1 cellular context compared by ENCODE assay signal in the genomic region with DNA sequence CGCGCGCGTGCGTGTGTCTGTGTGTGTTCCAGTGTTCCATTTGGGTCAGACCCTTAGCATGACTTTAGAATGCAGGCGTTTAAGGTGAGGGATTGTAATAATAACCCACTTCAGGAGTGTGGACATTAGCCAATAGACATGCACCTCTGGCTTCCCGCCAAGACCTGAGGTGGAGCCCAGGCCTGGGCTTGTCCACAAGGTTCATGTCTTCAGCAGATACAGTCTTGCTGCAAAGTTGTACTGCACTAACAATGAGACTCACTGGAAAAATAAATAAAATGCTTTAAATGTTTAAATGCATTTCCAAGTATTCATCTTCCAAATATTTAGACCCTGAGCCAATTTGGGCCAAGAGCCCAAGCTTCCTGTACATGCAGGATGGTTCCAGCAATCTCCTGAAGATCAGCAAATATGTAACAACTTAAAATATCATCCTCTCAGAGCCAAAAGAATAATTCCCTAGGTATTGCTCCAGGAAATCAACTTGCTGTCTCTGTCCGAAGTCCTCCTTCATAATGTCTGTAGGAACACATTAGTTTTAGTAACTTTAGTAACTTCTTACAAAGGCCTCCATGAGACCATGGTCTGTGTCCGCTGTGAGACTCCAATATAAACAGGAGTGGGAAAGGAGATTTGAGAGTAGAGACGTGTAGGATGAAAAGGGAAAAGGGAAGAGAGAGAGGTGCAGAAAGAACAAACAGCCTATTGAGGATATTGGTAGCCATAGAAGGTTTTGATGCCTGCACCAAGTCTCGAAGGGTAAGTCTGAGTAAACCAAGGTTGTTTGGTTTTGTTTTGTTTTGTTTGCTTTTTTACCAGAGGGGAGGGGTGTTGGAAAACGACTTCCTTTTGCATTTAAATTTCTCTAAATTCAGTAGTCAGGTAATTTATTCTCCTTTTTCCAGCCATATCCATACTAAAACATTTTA.
TF ChIP-seq lines count a peak whose summit lies in the region.

No MANE protein-coding gene starts in this region.

TF ChIP-seq in GM23338, 12 proteins besides CTCF, POLR2A, EP300 and RAD21 (continued from another document):
- TF ChIP-seq, protein P1, sequence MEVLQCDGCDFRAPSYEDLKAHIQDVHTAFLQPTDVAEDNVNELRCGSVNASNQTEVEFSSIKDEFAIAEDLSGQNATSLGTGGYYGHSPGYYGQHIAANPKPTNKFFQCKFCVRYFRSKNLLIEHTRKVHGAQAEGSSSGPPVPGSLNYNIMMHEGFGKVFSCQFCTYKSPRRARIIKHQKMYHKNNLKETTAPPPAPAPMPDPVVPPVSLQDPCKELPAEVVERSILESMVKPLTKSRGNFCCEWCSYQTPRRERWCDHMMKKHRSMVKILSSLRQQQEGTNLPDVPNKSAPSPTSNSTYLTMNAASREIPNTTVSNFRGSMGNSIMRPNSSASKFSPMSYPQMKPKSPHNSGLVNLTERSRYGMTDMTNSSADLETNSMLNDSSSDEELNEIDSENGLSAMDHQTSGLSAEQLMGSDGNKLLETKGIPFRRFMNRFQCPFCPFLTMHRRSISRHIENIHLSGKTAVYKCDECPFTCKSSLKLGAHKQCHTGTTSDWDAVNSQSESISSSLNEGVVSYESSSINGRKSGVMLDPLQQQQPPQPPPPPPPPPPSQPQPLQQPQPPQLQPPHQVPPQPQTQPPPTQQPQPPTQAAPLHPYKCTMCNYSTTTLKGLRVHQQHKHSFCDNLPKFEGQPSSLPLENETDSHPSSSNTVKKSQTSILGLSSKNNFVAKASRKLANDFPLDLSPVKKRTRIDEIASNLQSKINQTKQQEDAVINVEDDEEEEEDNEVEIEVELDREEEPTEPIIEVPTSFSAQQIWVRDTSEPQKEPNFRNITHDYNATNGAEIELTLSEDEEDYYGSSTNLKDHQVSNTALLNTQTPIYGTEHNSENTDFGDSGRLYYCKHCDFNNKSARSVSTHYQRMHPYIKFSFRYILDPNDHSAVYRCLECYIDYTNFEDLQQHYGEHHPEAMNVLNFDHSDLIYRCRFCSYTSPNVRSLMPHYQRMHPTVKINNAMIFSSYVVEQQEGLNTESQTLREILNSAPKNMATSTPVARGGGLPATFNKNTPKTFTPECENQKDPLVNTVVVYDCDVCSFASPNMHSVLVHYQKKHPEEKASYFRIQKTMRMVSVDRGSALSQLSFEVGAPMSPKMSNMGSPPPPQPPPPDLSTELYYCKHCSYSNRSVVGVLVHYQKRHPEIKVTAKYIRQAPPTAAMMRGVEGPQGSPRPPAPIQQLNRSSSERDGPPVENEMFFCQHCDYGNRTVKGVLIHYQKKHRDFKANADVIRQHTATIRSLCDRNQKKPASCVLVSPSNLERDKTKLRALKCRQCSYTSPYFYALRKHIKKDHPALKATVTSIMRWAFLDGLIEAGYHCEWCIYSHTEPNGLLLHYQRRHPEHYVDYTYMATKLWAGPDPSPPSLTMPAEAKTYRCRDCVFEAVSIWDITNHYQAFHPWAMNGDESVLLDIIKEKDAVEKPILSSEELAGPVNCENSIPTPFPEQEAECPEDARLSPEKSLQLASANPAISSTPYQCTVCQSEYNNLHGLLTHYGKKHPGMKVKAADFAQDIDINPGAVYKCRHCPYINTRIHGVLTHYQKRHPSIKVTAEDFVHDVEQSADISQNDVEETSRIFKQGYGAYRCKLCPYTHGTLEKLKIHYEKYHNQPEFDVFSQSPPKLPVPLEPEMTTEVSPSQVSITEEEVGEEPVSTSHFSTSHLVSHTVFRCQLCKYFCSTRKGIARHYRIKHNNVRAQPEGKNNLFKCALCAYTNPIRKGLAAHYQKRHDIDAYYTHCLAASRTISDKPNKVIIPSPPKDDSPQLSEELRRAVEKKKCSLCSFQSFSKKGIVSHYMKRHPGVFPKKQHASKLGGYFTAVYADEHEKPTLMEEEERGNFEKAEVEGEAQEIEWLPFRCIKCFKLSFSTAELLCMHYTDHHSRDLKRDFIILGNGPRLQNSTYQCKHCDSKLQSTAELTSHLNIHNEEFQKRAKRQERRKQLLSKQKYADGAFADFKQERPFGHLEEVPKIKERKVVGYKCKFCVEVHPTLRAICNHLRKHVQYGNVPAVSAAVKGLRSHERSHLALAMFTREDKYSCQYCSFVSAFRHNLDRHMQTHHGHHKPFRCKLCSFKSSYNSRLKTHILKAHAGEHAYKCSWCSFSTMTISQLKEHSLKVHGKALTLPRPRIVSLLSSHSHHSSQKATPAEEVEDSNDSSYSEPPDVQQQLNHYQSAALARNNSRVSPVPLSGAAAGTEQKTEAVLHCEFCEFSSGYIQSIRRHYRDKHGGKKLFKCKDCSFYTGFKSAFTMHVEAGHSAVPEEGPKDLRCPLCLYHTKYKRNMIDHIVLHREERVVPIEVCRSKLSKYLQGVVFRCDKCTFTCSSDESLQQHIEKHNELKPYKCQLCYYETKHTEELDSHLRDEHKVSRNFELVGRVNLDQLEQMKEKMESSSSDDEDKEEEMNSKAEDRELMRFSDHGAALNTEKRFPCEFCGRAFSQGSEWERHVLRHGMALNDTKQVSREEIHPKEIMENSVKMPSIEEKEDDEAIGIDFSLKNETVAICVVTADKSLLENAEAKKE (CRISPR knock-in tag; IDR thresholded peaks at IDR 0.05) = no peak
- TF ChIP-seq ZNF114 (CRISPR knock-in tag; IDR thresholded peaks at IDR 0.05) = no peak
- TF ChIP-seq JUNB (IDR thresholded peaks at IDR 0.05; ENCODE audit: unreplicated experiment) = no peak
- no peak for TF ChIP-seq REST (IDR thresholded peaks at IDR 0.05; ENCODE audit: unreplicated experiment)
- no peak for TF ChIP-seq ZNF331 (CRISPR knock-in tag; IDR thresholded peaks at IDR 0.05; ENCODE audit: low read depth)
- TF ChIP-seq EZH2 (IDR thresholded peaks at IDR 0.05; ENCODE audit: low read depth, unreplicated experiment) = no peak
- TF ChIP-seq CREB1 (CRISPR knock-in tag; IDR thresholded peaks at IDR 0.05; ENCODE audit: low read depth) = no peak
- TF ChIP-seq POLR2AphosphoS5 (IDR thresholded peaks at IDR 0.05; ENCODE audit: low read depth) = no peak
- TF ChIP-seq, protein P2, sequence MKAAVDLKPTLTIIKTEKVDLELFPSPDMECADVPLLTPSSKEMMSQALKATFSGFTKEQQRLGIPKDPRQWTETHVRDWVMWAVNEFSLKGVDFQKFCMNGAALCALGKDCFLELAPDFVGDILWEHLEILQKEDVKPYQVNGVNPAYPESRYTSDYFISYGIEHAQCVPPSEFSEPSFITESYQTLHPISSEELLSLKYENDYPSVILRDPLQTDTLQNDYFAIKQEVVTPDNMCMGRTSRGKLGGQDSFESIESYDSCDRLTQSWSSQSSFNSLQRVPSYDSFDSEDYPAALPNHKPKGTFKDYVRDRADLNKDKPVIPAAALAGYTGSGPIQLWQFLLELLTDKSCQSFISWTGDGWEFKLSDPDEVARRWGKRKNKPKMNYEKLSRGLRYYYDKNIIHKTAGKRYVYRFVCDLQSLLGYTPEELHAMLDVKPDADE (IDR thresholded peaks at IDR 0.05) = no peak
